In the genomic region with DNA sequence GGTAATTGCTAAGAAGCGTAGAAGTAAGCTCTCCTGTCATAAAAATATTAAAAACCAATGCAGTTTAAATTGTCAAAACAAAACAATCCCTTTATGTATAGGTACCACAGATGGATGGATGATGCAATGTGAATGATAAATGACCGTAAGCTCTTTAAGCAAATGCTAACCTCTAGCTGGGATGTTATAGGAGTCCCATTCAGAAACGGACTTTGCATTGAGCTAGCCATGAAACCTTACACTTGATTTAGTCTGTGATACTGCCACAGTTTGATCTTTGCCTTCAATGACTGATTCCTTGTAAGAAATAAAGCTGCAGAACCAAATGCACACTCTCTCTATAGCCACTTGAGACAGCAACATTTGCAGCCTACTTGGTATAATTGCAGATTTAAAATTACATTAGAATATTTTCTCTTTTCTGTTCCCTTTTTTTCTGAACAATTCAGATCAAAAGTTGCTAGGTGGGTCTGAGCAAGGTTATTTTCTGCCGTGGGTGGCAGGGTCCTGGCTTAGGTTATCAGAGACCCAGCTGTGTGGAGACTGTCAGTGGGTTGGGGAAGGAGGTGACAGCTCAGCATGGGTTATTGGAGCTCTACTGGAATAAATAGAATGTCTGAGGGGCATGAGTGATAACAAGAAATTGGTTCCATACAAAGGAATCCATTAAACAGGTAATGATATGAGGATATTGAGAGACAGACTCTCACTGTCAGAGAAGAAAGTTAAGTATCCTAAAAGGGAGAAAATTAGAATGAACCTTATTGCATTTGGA, we compare ENCODE assay signal across 25 cellular contexts.
A peak's percentile ranks its signal among the peaks of the same experiment; 100 is the strongest.
DNase-seq lines count a peak whose midpoint lies in the region; ATAC-seq and TF ChIP-seq lines count a peak whose summit lies in the region.
"Had no signal": no experiment of that assay in that cellular context is flagged by ENCODE, and none has a peak within 500 bp of the region (broad histone marks: within the 10 kb centered on the region; RNA-seq: fewer than 3 reads in every experiment).

No MANE protein-coding gene starts in this region.

- ATAC-seq in GM23338 = no peak
- ATAC-seq in psoas muscle = no peak
- ATAC-seq: GM12878 had no signal

- peak; percentile 48 for DNase-seq in NCI-H82 (lab: John Stamatoyannopoulos, UW)
- DNase-seq in NCI-H82 treated with DMSO at 0.1 percent for 48 hours (lab: John Stamatoyannopoulos, UW; ENCODE audit: unreplicated experiment) = no peak
- DNase-seq in GM23338 (ENCODE audit: low spot score) = no peak
- DNase-seq in Karpas-422 = peak; percentile 94
- no peak for DNase-seq in psoas muscle
- no peak for DNase-seq in activated gamma-delta T cell treated with Interleukin-2 at 50 U/mL for 16 hours
- DNase-seq: 8988T; ACHN; BE2C; C1 segment of cervical spinal cord; CD4-positive, alpha-beta memory T cell; CD4-positive, CD25-positive, alpha-beta regulatory T cell; CD8-positive, alpha-beta memory T cell; COR-L47; DMS 273 treated with DMSO at 0.1 percent for 48 hours; DMS153; DMS53; DMS79; DND-41; EL; GDM1 had no signal

- no peak for TF ChIP-seq RAD21 in neural cell (conservative IDR thresholded peaks at IDR 0.05)

- H3K4me1 ChIP-seq in GM23338 (ENCODE audit: insufficient read depth) (no peaks in the 10 kb centered on the region), Karpas-422 (ENCODE audit: low read length) (peaks cover 72% of the 10 kb centered on the region), psoas muscle (no peaks in the 10 kb centered on the region)
- H3K4me1 ChIP-seq: BE2C, BLaER1 had no signal

- H3K9ac ChIP-seq in Karpas-422 (ENCODE audit: low read length) = peak overlapping the region; percentile 73
- no peak overlapping the region for H3K9ac ChIP-seq in neural cell (ENCODE audit: low read length)
- H3K9ac ChIP-seq: BLaER1 had no signal

- no peaks in the 10 kb centered on the region for H3K36me3 ChIP-seq in GM23338 (ENCODE audit: insufficient read depth)
- H3K36me3 ChIP-seq in Karpas-422 (ENCODE audit: insufficient read depth, low read length) = no peaks in the 10 kb centered on the region; the same call in 1 of the 2 replicates
- H3K36me3 ChIP-seq in neural cell (ENCODE audit: insufficient read depth, low read length) = no peaks in the 10 kb centered on the region
- no peaks in the 10 kb centered on the region for H3K36me3 ChIP-seq in psoas muscle (ENCODE audit: insufficient read depth in 1 of 2, low read depth in 1 of 2)
- H3K36me3 ChIP-seq: BE2C, BLaER1 had no signal

- no peaks in the 10 kb centered on the region for H3K79me2 ChIP-seq in GM23338 (replicated peaks; ENCODE audit: insufficient read depth)
- no peaks in the 10 kb centered on the region for H3K79me2 ChIP-seq in Karpas-422 (ENCODE audit: low read length)
- H3K79me2 ChIP-seq in neural cell (replicated peaks; ENCODE audit: insufficient read depth, low read length) = no peaks in the 10 kb centered on the region

- H3K9me3 Mint-ChIP-seq in GM23338 = no peaks in the 10 kb centered on the region

- no peaks in the 10 kb centered on the region for H3K36me3 Mint-ChIP-seq in GM23338 (ENCODE audit: low read depth)
- H3K36me3 Mint-ChIP-seq: CD14-positive monocyte; CD4-positive, alpha-beta memory T cell; CD4-positive, CD25-positive, alpha-beta regulatory T cell; CD8-positive, alpha-beta memory T cell had no signal

- H3K27ac Mint-ChIP-seq in GM23338 = no peak overlapping the region
- H3K27ac Mint-ChIP-seq: CD14-positive monocyte; CD4-positive, alpha-beta memory T cell; CD4-positive, CD25-positive, alpha-beta regulatory T cell; CD8-positive, alpha-beta memory T cell had no signal

- peak; percentile 84 for TF ChIP-seq EP300 in neural cell (conservative IDR thresholded peaks at IDR 0.05; ENCODE audit: poor library complexity, severe bottlenecking)

- H3K27ac ChIP-seq in GM23338 (ENCODE audit: low read depth) (no peak overlapping the region), Karpas-422 (ENCODE audit: low read length) (peak overlapping the region; percentile 98), neural cell (ENCODE audit: low read length) (peak overlapping the region; percentile 33), psoas muscle (no peak overlapping the region)
- H3K27ac ChIP-seq: BLaER1 had no signal

- H2AFZ ChIP-seq in GM23338 (peak overlapping the region; percentile 75), Karpas-422 (ENCODE audit: low read length) (no peak overlapping the region), neural cell (ENCODE audit: low read depth, low read length) (no peak overlapping the region)

- H3K27me3 ChIP-seq in GM23338 (ENCODE audit: insufficient read depth) (no peaks in the 10 kb centered on the region), Karpas-422 (ENCODE audit: low read length) (no peaks in the 10 kb centered on the region), neural cell (ENCODE audit: insufficient read depth, low read depth, low read length) (no peaks in the 10 kb centered on the region), psoas muscle (ENCODE audit: insufficient read depth in 3 of 3, low read length in 2 of 3) (peaks cover 0 to 3% (median 0%) of the 10 kb centered on the region in 3 donors)
- H3K27me3 ChIP-seq: BE2C, BLaER1 had no signal

- H4K20me1 ChIP-seq in GM23338 (replicated peaks; ENCODE audit: insufficient read depth) (no peaks in the 10 kb centered on the region), Karpas-422 (ENCODE audit: insufficient read depth, low read depth, low read length) (no peaks in the 10 kb centered on the region), neural cell (ENCODE audit: insufficient read depth) (no peaks in the 10 kb centered on the region)
- H4K20me1 ChIP-seq: BLaER1 had no signal

- 50 to 59% (median 56%) methylated on average over 4 of the region's 4 CpGs for WGBS in psoas muscle, 3 donors

- peaks cover 4% of the 10 kb centered on the region; the same call in 1 of the 2 replicates for H3K9me2 ChIP-seq in GM23338 (ENCODE audit: insufficient read depth)
- no peaks in the 10 kb centered on the region for H3K9me2 ChIP-seq in Karpas-422 (replicated peaks; ENCODE audit: insufficient read depth, low read length)
- H3K9me2 ChIP-seq in neural cell (ENCODE audit: insufficient read depth, low read length) = no peaks in the 10 kb centered on the region

- H3K4me3 ChIP-seq in GM23338 (no peak overlapping the region), Karpas-422 (ENCODE audit: low read length) (peak overlapping the region; percentile 52), neural cell (ENCODE audit: low read length) (no peak overlapping the region), psoas muscle (no peak overlapping the region)
- H3K4me3 ChIP-seq: BLaER1, GM12878 had no signal

- intact Hi-C loops in psoas muscle (cut with DNase I) = no loop called here

- no peak for TF ChIP-seq CTCF in GM23338 (conservative IDR thresholded peaks at IDR 0.05; ENCODE audit: low read depth in 2 of 2)
- TF ChIP-seq CTCF in neural cell (IDR thresholded peaks at IDR 0.05; ENCODE audit: poor library complexity, severe bottlenecking) = peak; percentile 31
- TF ChIP-seq CTCF in psoas muscle (IDR thresholded peaks at IDR 0.05) = no peak

- H3K4me1 Mint-ChIP-seq in GM23338 = no peaks in the 10 kb centered on the region; the same call in 2 of the 3 replicates
- H3K4me1 Mint-ChIP-seq: CD14-positive monocyte; CD4-positive, alpha-beta memory T cell; CD4-positive, CD25-positive, alpha-beta regulatory T cell; CD8-positive, alpha-beta memory T cell had no signal

- H3K27me3 Mint-ChIP-seq in GM23338 (ENCODE audit: insufficient read depth, low read depth, poor library complexity) = no peaks in the 10 kb centered on the region
- H3K27me3 Mint-ChIP-seq: CD4-positive, alpha-beta memory T cell; CD4-positive, CD25-positive, alpha-beta regulatory T cell had no signal

- H3F3A ChIP-seq in GM23338 (replicated peaks; ENCODE audit: low read depth) (no peaks in the 10 kb centered on the region), neural cell (ENCODE audit: insufficient read depth, low read length, poor library complexity, severe bottlenecking) (no peaks in the 10 kb centered on the region)

- no peak overlapping the region for H3K4me3 Mint-ChIP-seq in GM23338
- H3K4me3 Mint-ChIP-seq: CD14-positive monocyte; CD4-positive, alpha-beta memory T cell; CD4-positive, CD25-positive, alpha-beta regulatory T cell; CD8-positive, alpha-beta memory T cell had no signal

- H3K4me2 ChIP-seq in GM23338 (no peak overlapping the region), Karpas-422 (ENCODE audit: low read depth, low read length, poor library complexity, severe bottlenecking) (peak overlapping the region; percentile 67), neural cell (ENCODE audit: low read length) (no peak overlapping the region)
- H3K4me2 ChIP-seq: BLaER1 had no signal

- H3K9me3 ChIP-seq in Karpas-422 (ENCODE audit: low read length) (no peaks in the 10 kb centered on the region; the same call in 1 of the 2 replicates), neural cell (ENCODE audit: low read length) (no peaks in the 10 kb centered on the region), psoas muscle (no peaks in the 10 kb centered on the region)
- H3K9me3 ChIP-seq: BE2C, BLaER1 had no signal

TF ChIP-seq in GM23338, 12 proteins besides CTCF, POLR2A, EP300 and RAD21 (continues in another document):
- no peak for TF ChIP-seq EZH2 (IDR thresholded peaks at IDR 0.05; ENCODE audit: low read depth, unreplicated experiment)
- no peak for TF ChIP-seq NANOG (IDR thresholded peaks at IDR 0.05; ENCODE audit: borderline replicate concordance)

TF ChIP-seq in neural cell, 6 proteins besides CTCF, POLR2A, EP300 and RAD21 (continues in another document):
- TF ChIP-seq REST (IDR thresholded peaks at IDR 0.05; ENCODE audit: borderline replicate concordance) (peak; percentile 36), POLR2AphosphoS5 (IDR thresholded peaks at IDR 0.05) (peak; percentile 70)

Comparison
In these comparisons a context has a peak if more than half of its experiments do, and no peak if none do; other contexts are left out.
1. DNase-seq: peak in NCI-H82 (single experiment) and Karpas-422 (single experiment); none in NCI-H82 treated with DMSO at 0.1 percent for 48 hours (single experiment), GM23338 (single experiment), psoas muscle (0 of 2) and activated gamma-delta T cell treated with Interleukin-2 at 50 U/mL for 16 hours (single experiment).
2. H3K27ac ChIP-seq: peak in Karpas-422 (single experiment) and neural cell (single experiment); none in GM23338 (single experiment) and psoas muscle (single experiment).